ENCODE assay signal across 1 cellular context in the genomic region with DNA sequence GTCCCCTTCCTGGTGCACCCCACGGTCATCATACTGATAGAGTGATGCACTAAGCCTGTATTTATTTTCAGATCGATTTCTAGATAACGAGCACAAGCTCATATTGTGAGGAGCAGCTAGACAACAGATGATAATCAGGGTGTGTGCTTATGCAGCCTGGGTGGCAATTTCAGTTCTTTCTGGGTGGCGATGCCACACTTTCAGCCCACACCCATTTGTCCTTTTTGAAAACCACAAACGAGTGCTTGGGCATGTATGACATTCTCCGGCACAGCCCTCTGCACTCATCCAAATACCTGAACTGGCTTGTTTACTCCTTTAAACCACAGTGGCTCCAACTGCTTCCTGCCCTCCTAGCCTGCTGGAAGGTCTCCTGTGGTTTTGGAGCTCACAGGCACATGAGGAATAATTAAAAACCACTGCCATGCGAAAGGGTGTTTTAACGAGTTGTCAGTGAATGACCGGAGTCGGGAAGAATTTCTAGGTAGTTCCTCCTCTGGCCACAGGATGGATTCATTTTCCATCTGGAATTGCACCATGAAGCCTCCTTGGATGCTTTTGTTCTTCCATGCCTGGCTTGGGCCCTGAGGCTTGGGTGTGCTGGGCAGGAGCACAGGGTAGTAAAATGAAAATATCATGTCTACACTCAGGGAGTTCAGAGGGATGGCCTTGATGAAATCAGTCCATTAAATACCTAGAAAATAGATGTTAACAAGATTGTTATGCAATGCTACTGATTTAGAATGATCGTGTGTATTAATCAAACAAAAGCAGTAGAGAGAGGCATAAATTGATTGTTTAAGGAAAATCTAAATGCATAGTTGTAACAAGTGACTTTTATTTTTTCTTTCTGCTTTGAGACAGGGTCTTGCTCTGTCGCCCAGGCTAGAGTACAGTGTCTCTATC.
TF ChIP-seq lines count a peak whose summit lies in the region.

No MANE protein-coding gene starts in this region.

TF ChIP-seq in K562, 482 proteins besides CTCF, POLR2A, EP300 and RAD21:
- TF ChIP-seq, protein P1, sequence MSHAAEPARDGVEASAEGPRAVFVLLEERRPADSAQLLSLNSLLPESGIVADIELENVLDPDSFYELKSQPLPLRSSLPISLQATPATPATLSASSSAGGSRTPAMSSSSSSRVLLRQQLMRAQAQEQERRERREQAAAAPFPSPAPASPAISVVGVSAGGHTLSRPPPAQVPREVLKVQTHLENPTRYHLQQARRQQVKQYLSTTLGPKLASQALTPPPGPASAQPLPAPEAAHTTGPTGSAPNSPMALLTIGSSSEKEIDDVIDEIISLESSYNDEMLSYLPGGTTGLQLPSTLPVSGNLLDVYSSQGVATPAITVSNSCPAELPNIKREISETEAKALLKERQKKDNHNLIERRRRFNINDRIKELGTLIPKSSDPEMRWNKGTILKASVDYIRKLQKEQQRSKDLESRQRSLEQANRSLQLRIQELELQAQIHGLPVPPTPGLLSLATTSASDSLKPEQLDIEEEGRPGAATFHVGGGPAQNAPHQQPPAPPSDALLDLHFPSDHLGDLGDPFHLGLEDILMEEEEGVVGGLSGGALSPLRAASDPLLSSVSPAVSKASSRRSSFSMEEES (CRISPR knock-in tag; IDR thresholded peaks at IDR 0.05): no peak
- TF ChIP-seq, protein P2, sequence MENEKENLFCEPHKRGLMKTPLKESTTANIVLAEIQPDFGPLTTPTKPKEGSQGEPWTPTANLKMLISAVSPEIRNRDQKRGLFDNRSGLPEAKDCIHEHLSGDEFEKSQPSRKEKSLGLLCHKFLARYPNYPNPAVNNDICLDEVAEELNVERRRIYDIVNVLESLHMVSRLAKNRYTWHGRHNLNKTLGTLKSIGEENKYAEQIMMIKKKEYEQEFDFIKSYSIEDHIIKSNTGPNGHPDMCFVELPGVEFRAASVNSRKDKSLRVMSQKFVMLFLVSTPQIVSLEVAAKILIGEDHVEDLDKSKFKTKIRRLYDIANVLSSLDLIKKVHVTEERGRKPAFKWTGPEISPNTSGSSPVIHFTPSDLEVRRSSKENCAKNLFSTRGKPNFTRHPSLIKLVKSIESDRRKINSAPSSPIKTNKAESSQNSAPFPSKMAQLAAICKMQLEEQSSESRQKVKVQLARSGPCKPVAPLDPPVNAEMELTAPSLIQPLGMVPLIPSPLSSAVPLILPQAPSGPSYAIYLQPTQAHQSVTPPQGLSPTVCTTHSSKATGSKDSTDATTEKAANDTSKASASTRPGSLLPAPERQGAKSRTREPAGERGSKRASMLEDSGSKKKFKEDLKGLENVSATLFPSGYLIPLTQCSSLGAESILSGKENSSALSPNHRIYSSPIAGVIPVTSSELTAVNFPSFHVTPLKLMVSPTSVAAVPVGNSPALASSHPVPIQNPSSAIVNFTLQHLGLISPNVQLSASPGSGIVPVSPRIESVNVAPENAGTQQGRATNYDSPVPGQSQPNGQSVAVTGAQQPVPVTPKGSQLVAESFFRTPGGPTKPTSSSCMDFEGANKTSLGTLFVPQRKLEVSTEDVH (IDR thresholded peaks at IDR 0.05; ENCODE audit: low read depth, partially characterized antibody): no peak
